Comparison of ENCODE assay signal across 9 cellular contexts in genomic region chr5:72557147-72557501, GRCh38. TPM values are rescaled to one million over a fixed set of nuclear protein-coding genes. Genes with fewer than 3 reads are reported as not detected.
DNase-seq lines count a peak whose midpoint lies in the region; ATAC-seq and TF ChIP-seq lines count a peak whose summit lies in the region.
"Had no signal": no experiment of that assay in that cellular context is flagged by ENCODE, and none has a peak within 500 bp of the region (broad histone marks: within the 10 kb centered on the region; RNA-seq: fewer than 3 reads in every experiment).

No MANE protein-coding gene starts in this region.

- peak overlapping the region; percentile 89 for H3K27ac Mint-ChIP-seq in mesothelial cell of epicardium
- no peak overlapping the region for H3K27ac Mint-ChIP-seq in activated CD4-positive, alpha-beta memory T cell treated with anti-CD3 and anti-CD28 coated beads for 36 hours

- no peaks in the 10 kb centered on the region for H3K9me3 Mint-ChIP-seq in mesothelial cell of epicardium
- H3K9me3 Mint-ChIP-seq in activated CD4-positive, alpha-beta memory T cell treated with anti-CD3 and anti-CD28 coated beads for 36 hours = no peaks in the 10 kb centered on the region

- POLR2A ChIA-PET in activated CD4-positive, alpha-beta memory T cell treated with anti-CD3 and anti-CD28 coated beads for 36 hours (lab: Charles Lee) = no interaction called here

- no peaks in the 10 kb centered on the region for H3K36me3 Mint-ChIP-seq in mesothelial cell of epicardium
- H3K36me3 Mint-ChIP-seq in activated CD4-positive, alpha-beta memory T cell treated with anti-CD3 and anti-CD28 coated beads for 36 hours = no peaks in the 10 kb centered on the region

- no peaks in the 10 kb centered on the region for H3K27me3 ChIP-seq in cardiac muscle cell
- no peaks in the 10 kb centered on the region for H3K27me3 ChIP-seq in adrenal gland
- H3K27me3 ChIP-seq in vagina = no peaks in the 10 kb centered on the region

- H3K4me3 Mint-ChIP-seq in mesothelial cell of epicardium = peak overlapping the region; percentile 56
- no peak overlapping the region for H3K4me3 Mint-ChIP-seq in activated CD4-positive, alpha-beta memory T cell treated with anti-CD3 and anti-CD28 coated beads for 36 hours

- no peaks in the 10 kb centered on the region for H3K9me3 ChIP-seq in cardiac muscle cell (ENCODE audit: low read depth)
- H3K9me3 ChIP-seq in adrenal gland (replicated peaks in 1 of 3) = no peaks in the 10 kb centered on the region
- H3K9me3 ChIP-seq in vagina = no peaks in the 10 kb centered on the region

- intact Hi-C loops in left ventricle myocardium superior (cut with micrococcal nuclease) (no loop called here), adrenal gland (cut with DNase I) (no loop called here), vagina (cut with DNase I) (no loop called here)
- intact Hi-C loops in activated CD4-positive, alpha-beta memory T cell treated with anti-CD3 and anti-CD28 coated beads for 36 hours (cut with micrococcal nuclease) = no loop called here

- H3K4me3 ChIP-seq in cardiac muscle cell (no peak overlapping the region), adrenal gland (peak overlapping the region in 2 of 4 donors; percentile 21 to 46), vagina (peak overlapping the region; percentile 38 to 44)

- TF ChIP-seq POLR2A in adrenal gland (IDR thresholded peaks at IDR 0.05) = no peak
- no peak for TF ChIP-seq POLR2A in vagina (IDR thresholded peaks at IDR 0.05)

- H3K27ac ChIP-seq in cardiac muscle cell (peak overlapping the region; percentile 11), adrenal gland (peak overlapping the region in 4 of 5 donors; percentile 4 to 86 (median 62)), vagina (peak overlapping the region; percentile 75)
- H3K27ac ChIP-seq: KMS-11 had no signal

- H3K4me1 Mint-ChIP-seq in mesothelial cell of epicardium = peaks cover 26% of the 10 kb centered on the region
- peaks cover 13% of the 10 kb centered on the region for H3K4me1 Mint-ChIP-seq in activated CD4-positive, alpha-beta memory T cell treated with anti-CD3 and anti-CD28 coated beads for 36 hours (ENCODE audit: low read depth)

- TF ChIP-seq CTCF in cardiac muscle cell (IDR thresholded peaks at IDR 0.05; ENCODE audit: low read depth, low read length) = no peak
- no peak for TF ChIP-seq CTCF in adrenal gland (IDR thresholded peaks at IDR 0.05)
- TF ChIP-seq CTCF in mesothelial cell of epicardium (IDR thresholded peaks at IDR 0.05; ENCODE audit: unreplicated experiment) = no peak
- no peak for TF ChIP-seq CTCF in vagina (IDR thresholded peaks at IDR 0.05)

- WGBS in adrenal gland, 4 donors = 38 to 63% (median 60%) methylated on average over 13 of the region's 13 CpGs

- H3K27me3 Mint-ChIP-seq in mesothelial cell of epicardium (ENCODE audit: low read depth) = no peaks in the 10 kb centered on the region
- peaks cover 46% of the 10 kb centered on the region for H3K27me3 Mint-ChIP-seq in activated CD4-positive, alpha-beta memory T cell treated with anti-CD3 and anti-CD28 coated beads for 36 hours

- H3K36me3 ChIP-seq in cardiac muscle cell = no peaks in the 10 kb centered on the region
- no peaks in the 10 kb centered on the region for H3K36me3 ChIP-seq in adrenal gland (replicated peaks in 1 of 2)
- H3K36me3 ChIP-seq in vagina = no peaks in the 10 kb centered on the region

- CTCF ChIA-PET in activated CD4-positive, alpha-beta memory T cell treated with anti-CD3 and anti-CD28 coated beads for 36 hours (lab: Charles Lee) = interaction anchor here (1.0 kb wide), 1 partner anchor 260 kb away, joined by 3 read pairs; no protein-coding TSS in a partner anchor

- no peak for DNase-seq in cardiac muscle cell (ENCODE audit: low read depth in 1 of 2, low spot score in 1 of 2)
- DNase-seq in left ventricle myocardium superior = no peak
- DNase-seq in adrenal gland = no peak
- no peak for DNase-seq in mesothelial cell of epicardium (ENCODE audit: low spot score in 2 of 2, unreplicated experiment in 2 of 2)
- DNase-seq in vagina (ENCODE audit: extremely low spot score in 2 of 2) = no peak
- DNase-seq in activated CD4-positive, alpha-beta memory T cell treated with anti-CD3 and anti-CD28 coated beads for 36 hours = no peak
- no peak for DNase-seq in NCI-H1694 treated with DMSO at 0.1 percent for 48 hours (lab: John Stamatoyannopoulos, UW)

- H3K4me1 ChIP-seq in cardiac muscle cell (ENCODE audit: low read depth) (peaks cover 54% of the 10 kb centered on the region), adrenal gland (replicated peaks in 1 of 2) (peaks cover 6 to 19% of the 10 kb centered on the region in 2 donors), vagina (peaks cover 24% of the 10 kb centered on the region)

- ATAC-seq in left ventricle myocardium superior = no peak
- ATAC-seq in HG02763 (IDR thresholded peaks at IDR 0.05; ENCODE audit: unreplicated experiment) = no peak

RNA-seq across cellular contexts. Expression of gene ZNF366, which starts 49.9 kb away (rescaled TPM):
- not detected in 2 replicates for total RNA-seq in cardiac muscle cell
- not detected in 2 replicates for polyA plus RNA-seq in cardiac muscle cell
- 8.9 TPM for total RNA-seq in left ventricle myocardium superior
- total RNA-seq in adrenal gland = 1 to 10 TPM; 2.1 to 5.3 (median 3.9) TPM
- 1 to 10 TPM in 2 of 3 donors, under 1 TPM in 1; 0.24 to 2.2 (median 1.3) TPM for polyA plus RNA-seq in adrenal gland
- not detected in 3 replicates for total RNA-seq in mesothelial cell of epicardium
- total RNA-seq in vagina = 3.2 TPM
- not detected for total RNA-seq in activated CD4-positive, alpha-beta memory T cell treated with anti-CD3 and anti-CD28 coated beads for 36 hours

Comparison
In these comparisons a context has a peak if more than half of its experiments do, and no peak if none do; other contexts are left out.
1. H3K27ac ChIP-seq: peak in every context shown above with its lines; median percentile 75 in vagina; 62 in adrenal gland; 11 in cardiac muscle cell.